ENCODE assay signal across 1 cellular context in genomic region chrX:137896123-137896522, GRCh38.
TF ChIP-seq lines count a peak whose summit lies in the region.

No MANE protein-coding gene starts in this region.

TF ChIP-seq in H1, 55 proteins besides CTCF, POLR2A, EP300 and RAD21:
- no peak for TF ChIP-seq FOSL1 (IDR thresholded peaks at IDR 0.05; ENCODE audit: insufficient read depth, low read depth, low read length)
